11 cellular contexts compared by ENCODE assay signal in the genomic region with DNA sequence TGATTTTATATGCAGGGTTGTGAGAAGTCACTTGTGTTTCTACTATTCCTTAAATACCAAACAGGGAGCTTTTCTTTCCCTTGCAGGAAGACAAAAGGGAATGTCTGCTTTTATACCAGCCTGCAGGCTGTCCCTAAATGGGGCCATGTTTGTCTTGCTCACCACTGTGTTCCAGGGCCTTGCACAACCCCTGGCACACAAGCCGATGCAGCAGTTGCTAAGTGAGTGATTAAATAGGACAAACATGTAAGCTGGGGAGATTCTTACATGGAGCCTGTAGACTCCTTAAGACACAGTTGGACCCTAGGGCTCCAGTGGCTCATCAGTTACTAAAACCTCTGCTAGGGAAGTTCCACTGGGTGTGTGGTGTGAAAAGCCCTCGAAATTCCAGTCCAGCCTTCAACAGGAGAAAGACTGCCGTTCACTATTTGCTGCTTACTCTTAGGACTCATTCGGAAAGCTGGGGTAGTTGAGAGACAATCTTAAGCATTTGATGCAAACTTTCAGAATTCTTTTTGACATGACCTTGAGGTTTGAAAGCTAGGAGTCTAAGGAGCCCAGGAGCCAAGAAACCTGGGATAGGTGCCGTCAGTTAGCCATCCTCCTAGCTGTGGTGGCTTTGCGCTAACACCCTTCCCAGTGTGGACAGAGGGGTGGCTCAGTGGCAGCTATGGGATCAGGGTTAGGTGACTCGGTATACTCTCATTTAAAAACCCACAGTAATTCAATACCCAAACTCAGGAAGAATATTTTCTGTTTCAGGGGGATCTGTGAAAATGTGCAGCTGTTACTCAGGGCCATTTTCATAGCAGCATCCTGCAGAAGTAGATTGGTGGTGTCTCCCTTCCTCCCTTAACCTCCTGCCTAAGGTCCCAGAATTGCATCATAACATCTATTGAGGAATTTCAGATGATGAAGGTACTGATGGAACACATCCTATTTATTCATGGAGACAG. TPM values are rescaled to one million over a fixed set of nuclear protein-coding genes. Genes with fewer than 3 reads are reported as not detected.
DNase-seq lines count a peak whose midpoint lies in the region; ATAC-seq and TF ChIP-seq lines count a peak whose summit lies in the region.
"Had no signal": no experiment of that assay in that cellular context is flagged by ENCODE, and none has a peak within 500 bp of the region (broad histone marks: within the 10 kb centered on the region; RNA-seq: fewer than 3 reads in every experiment).

No MANE protein-coding gene starts in this region.

- CTCF ChIA-PET in CD8-positive, alpha-beta memory T cell (lab: Charles Lee), result no interaction called here

- no peaks in the 10 kb centered on the region for H3K36me3 Mint-ChIP-seq in CD8-positive, alpha-beta memory T cell
- H3K36me3 Mint-ChIP-seq: activated naive CD8-positive, alpha-beta T cell treated with anti-CD3 and anti-CD28 coated beads, Interleukin-2, amount 10 ng/mL, durations not matched to agents 7 days and 5 days had no signal

- 80 to 87% methylated on average over 7 of the region's 7 CpGs for WGBS in lung, 2 donors
- 66 to 70% methylated on average over 7 of the region's 7 CpGs for WGBS in thyroid gland, 2 donors

- DNase-seq in LHCN-M2 (ENCODE audit: low read depth), result peak; percentile 52
- DNase-seq in epithelial cell of esophagus (ENCODE audit: low read depth), result peak; percentile 89
- DNase-seq in lung (ENCODE audit: low spot score), result peak; percentile 51
- peak; percentile 35 to 56 for DNase-seq in thyroid gland
- DNase-seq in CD8-positive, alpha-beta memory T cell, result no peak
- DNase-seq: activated B cell treated with CpG ODN at 0.5 μM for 24 hours; activated naive CD8-positive, alpha-beta T cell treated with anti-CD3 and anti-CD28 coated beads, Interleukin-2, amount 10 ng/mL, durations not matched to agents 7 days and 5 days; OCI-M1 had no signal

- H3K4me3 ChIP-seq in epithelial cell of esophagus (ENCODE audit: low read length), result no peak overlapping the region
- H3K4me3 ChIP-seq in lung, result no peak overlapping the region
- no peak overlapping the region for H3K4me3 ChIP-seq in thyroid gland (replicated peaks in 1 of 3)
- H3K4me3 ChIP-seq in CD8-positive, alpha-beta memory T cell (ENCODE audit: low read length), result no peak overlapping the region

- ATAC-seq in lung (ENCODE audit: insufficient read depth, low FRiP score) (peak; percentile 46), HG02759 (IDR thresholded peaks at IDR 0.05; ENCODE audit: unreplicated experiment) (no peak), HG02885 (IDR thresholded peaks at IDR 0.05; ENCODE audit: poor library complexity, unreplicated experiment) (no peak), HG03342 (IDR thresholded peaks at IDR 0.05; ENCODE audit: unreplicated experiment) (no peak)

- peaks cover 3 to 4% of the 10 kb centered on the region in 2 donors for H3K27me3 Mint-ChIP-seq in CD8-positive, alpha-beta memory T cell
- H3K27me3 Mint-ChIP-seq: activated B cell treated with CpG ODN at 0.5 μM for 24 hours had no signal

- H3K9me3 Mint-ChIP-seq in CD8-positive, alpha-beta memory T cell, result no peaks in the 10 kb centered on the region
- H3K9me3 Mint-ChIP-seq: activated B cell treated with CpG ODN at 0.5 μM for 24 hours; activated naive CD8-positive, alpha-beta T cell treated with anti-CD3 and anti-CD28 coated beads, Interleukin-2, amount 10 ng/mL, durations not matched to agents 7 days and 5 days had no signal

- no peak overlapping the region for H3K27ac Mint-ChIP-seq in CD8-positive, alpha-beta memory T cell
- H3K27ac Mint-ChIP-seq: activated B cell treated with CpG ODN at 0.5 μM for 24 hours; activated naive CD8-positive, alpha-beta T cell treated with anti-CD3 and anti-CD28 coated beads, Interleukin-2, amount 10 ng/mL, durations not matched to agents 7 days and 5 days had no signal

- POLR2A ChIA-PET in CD8-positive, alpha-beta memory T cell (lab: Charles Lee), result no interaction called here

- no peak for TF ChIP-seq CTCF in epithelial cell of esophagus (IDR thresholded peaks at IDR 0.05; ENCODE audit: insufficient read depth, low read depth, low read length, missing control alignments)
- no peak for TF ChIP-seq CTCF in lung (IDR thresholded peaks at IDR 0.05; ENCODE audit: control extremely low read depth, extremely low read depth)
- no peak for TF ChIP-seq CTCF in thyroid gland (IDR thresholded peaks at IDR 0.05)

- H3K4me1 ChIP-seq in lung (ENCODE audit: control insufficient read depth in 2 of 2, insufficient read depth in 2 of 2, low read length in 2 of 2) (peaks cover 5 to 8% of the 10 kb centered on the region in 2 donors), thyroid gland (peaks cover 0 to 12% of the 10 kb centered on the region in 2 donors)
- no peaks in the 10 kb centered on the region for H3K4me1 ChIP-seq in CD8-positive, alpha-beta memory T cell (ENCODE audit: insufficient read depth, low read length)

- H3K27ac ChIP-seq in lung (ENCODE audit: low read depth in 1 of 2, low read length in 1 of 2) (peak overlapping the region in 1 of 2 donors; percentile 60), thyroid gland (no peak overlapping the region)
- no peak overlapping the region for H3K27ac ChIP-seq in CD8-positive, alpha-beta memory T cell (ENCODE audit: low read depth, low read length)

- TF ChIP-seq POLR2A in thyroid gland (IDR thresholded peaks at IDR 0.05), result no peak

- H3K27me3 ChIP-seq in lung (ENCODE audit: control insufficient read depth, insufficient read depth), result no peaks in the 10 kb centered on the region
- no peaks in the 10 kb centered on the region for H3K27me3 ChIP-seq in thyroid gland
- no peaks in the 10 kb centered on the region for H3K27me3 ChIP-seq in CD8-positive, alpha-beta memory T cell (ENCODE audit: insufficient read depth, low read length, poor library complexity, severe bottlenecking)

- H3K4me3 Mint-ChIP-seq in CD8-positive, alpha-beta memory T cell, result no peak overlapping the region
- H3K4me3 Mint-ChIP-seq: activated B cell treated with CpG ODN at 0.5 μM for 24 hours; activated naive CD8-positive, alpha-beta T cell treated with anti-CD3 and anti-CD28 coated beads, Interleukin-2, amount 10 ng/mL, durations not matched to agents 7 days and 5 days had no signal

- H3K4me1 Mint-ChIP-seq in CD8-positive, alpha-beta memory T cell, result no peaks in the 10 kb centered on the region
- H3K4me1 Mint-ChIP-seq: activated B cell treated with CpG ODN at 0.5 μM for 24 hours; activated naive CD8-positive, alpha-beta T cell treated with anti-CD3 and anti-CD28 coated beads, Interleukin-2, amount 10 ng/mL, durations not matched to agents 7 days and 5 days had no signal

- intact Hi-C loops in thyroid gland (cut with DNase I), result no loop called here

- peaks cover 3 to 7% of the 10 kb centered on the region in 2 donors for H3K36me3 ChIP-seq in lung (ENCODE audit: control insufficient read depth in 2 of 2, insufficient read depth in 2 of 2, low read length in 2 of 2)
- H3K36me3 ChIP-seq in thyroid gland, result no peaks in the 10 kb centered on the region
- no peaks in the 10 kb centered on the region for H3K36me3 ChIP-seq in CD8-positive, alpha-beta memory T cell (ENCODE audit: insufficient read depth, low read length)

- H3K9me3 ChIP-seq in lung (ENCODE audit: control insufficient read depth in 2 of 2, insufficient read depth in 1 of 2, low read length in 1 of 2) (no peaks in the 10 kb centered on the region), thyroid gland (no peaks in the 10 kb centered on the region)
- H3K9me3 ChIP-seq in CD8-positive, alpha-beta memory T cell (ENCODE audit: low read length), result no peaks in the 10 kb centered on the region

RNA-seq across cellular contexts. Expression of a gene that starts 39.1 kb away (rescaled TPM):
- total RNA-seq in LHCN-M2 (2014; rRNA removed) (5.2 and 5.6 TPM in 2 replicates), lung (10 to 100 TPM; 13.8 to 21.3 TPM), thyroid gland (10 to 100 TPM; 14.8 to 24.8 (median 21.5) TPM)
- 5.2 TPM for polyA plus RNA-seq in LHCN-M2 (2012)
- polyA plus RNA-seq in lung, result 1 to 10 TPM; 5.3 to 8.0 TPM
- total RNA-seq in CD8-positive, alpha-beta memory T cell, result 1 to 10 TPM; 2.3 to 2.4 TPM
- polyA plus RNA-seq in CD8-positive, alpha-beta memory T cell, result 0.56 TPM

Comparison
In these comparisons a context has a peak if more than half of its experiments do, and no peak if none do; other contexts are left out.
1. DNase-seq: peak in LHCN-M2 (single experiment), epithelial cell of esophagus (single experiment), lung (single experiment) and thyroid gland (2 of 2); none in CD8-positive, alpha-beta memory T cell (0 of 5).